9 cellular contexts compared by ENCODE assay signal in genomic region chr15:69719527-69719926, GRCh38.
DNase-seq lines count a peak whose midpoint lies in the region; ATAC-seq, FAIRE-seq and TF ChIP-seq lines count a peak whose summit lies in the region.
"Had no signal": no experiment of that assay in that cellular context is flagged by ENCODE, and none has a peak within 500 bp of the region (broad histone marks: within the 10 kb centered on the region; RNA-seq: fewer than 3 reads in every experiment).

No MANE protein-coding gene starts in this region.

- H3K4me3 Mint-ChIP-seq in activated naive CD4-positive, alpha-beta T cell treated with anti-CD3 and anti-CD28 coated beads, Interleukin-2, amount 10 ng/mL, durations not matched to agents 7 days and 5 days, result peak overlapping the region; percentile 33

- peaks cover 97% of the 10 kb centered on the region for H3K4me1 Mint-ChIP-seq in activated naive CD4-positive, alpha-beta T cell treated with anti-CD3 and anti-CD28 coated beads, Interleukin-2, amount 10 ng/mL, durations not matched to agents 7 days and 5 days

- TF ChIP-seq POLR2A in GM12891 (IDR thresholded peaks at IDR 0.05; ENCODE audit: low read depth, low read length), result no peak

- CTCF ChIA-PET in activated naive CD4-positive, alpha-beta T cell treated with anti-CD3 and anti-CD28 coated beads, Interleukin-2, amount 10 ng/mL, durations not matched to agents 7 days and 5 days (lab: Charles Lee), result interaction anchor here (0.8 to 1.7 kb wide), 4 partner anchors 9 to 41 kb away, joined by 3 to 4 read pairs (median 3); no protein-coding TSS in a partner anchor

- peak overlapping the region; percentile 85 for H3K27ac Mint-ChIP-seq in activated naive CD4-positive, alpha-beta T cell treated with anti-CD3 and anti-CD28 coated beads, Interleukin-2, amount 10 ng/mL, durations not matched to agents 7 days and 5 days

- peak; percentile 49 for DNase-seq in GF-D8 (lab: John Stamatoyannopoulos, UW)
- peak; percentile 13 for DNase-seq in SIG-M5 (lab: John Stamatoyannopoulos, UW)
- DNase-seq in activated naive CD4-positive, alpha-beta T cell treated with anti-CD3 and anti-CD28 coated beads, Interleukin-2, amount 10 ng/mL, durations not matched to agents 7 days and 5 days, result peak; percentile 71
- DNase-seq in stimulated activated CD4-positive, alpha-beta T cell treated with anti-CD3 and anti-CD28 coated beads, Interleukin-12 subunit alpha, Interleukin-12 subunit beta, amount 100 ng/mL, for 4 hours, result peak; percentile 18
- DNase-seq in GM12891 (ENCODE audit: insufficient read length, low spot score), result no peak
- DNase-seq in NCI-H187 treated with DMSO at 0.1 percent for 48 hours (lab: John Stamatoyannopoulos, UW), result no peak
- DNase-seq: NCI-H82 had no signal

- no peak for FAIRE-seq in GM12891 (lab: Jason Lieb, UNC)

- peaks cover 10% of the 10 kb centered on the region for H3K36me3 Mint-ChIP-seq in activated naive CD4-positive, alpha-beta T cell treated with anti-CD3 and anti-CD28 coated beads, Interleukin-2, amount 10 ng/mL, durations not matched to agents 7 days and 5 days

- H3K27me3 Mint-ChIP-seq in activated naive CD4-positive, alpha-beta T cell treated with anti-CD3 and anti-CD28 coated beads, Interleukin-2, amount 10 ng/mL, durations not matched to agents 7 days and 5 days, result peaks cover 28% of the 10 kb centered on the region

- ATAC-seq in GM19324 (IDR thresholded peaks at IDR 0.05; ENCODE audit: low FRiP score, unreplicated experiment) (no peak), HG02798 (IDR thresholded peaks at IDR 0.05; ENCODE audit: poor library complexity, unreplicated experiment) (no peak)

- H3K9me3 Mint-ChIP-seq in activated naive CD4-positive, alpha-beta T cell treated with anti-CD3 and anti-CD28 coated beads, Interleukin-2, amount 10 ng/mL, durations not matched to agents 7 days and 5 days, result peaks cover 4% of the 10 kb centered on the region

TF ChIP-seq in GM12891, 5 proteins besides CTCF, POLR2A, EP300 and RAD21:
- TF ChIP-seq POU2F2 (IDR thresholded peaks at IDR 0.05; ENCODE audit: low read depth, low read length) (no peak), SPI1 (IDR thresholded peaks at IDR 0.05; ENCODE audit: low read depth, low read length) (no peak), POLR2AphosphoS5 (IDR thresholded peaks at IDR 0.05; ENCODE audit: low read depth, low read length) (no peak), TAF1 (IDR thresholded peaks at IDR 0.05; ENCODE audit: low read depth, low read length) (no peak), PAX5 (IDR thresholded peaks at IDR 0.05; ENCODE audit: insufficient read depth, low read length, severe bottlenecking) (no peak)

Comparison
In these comparisons a context has a peak if more than half of its experiments do, and no peak if none do; other contexts are left out.
1. DNase-seq: peak in GF-D8 (single experiment), SIG-M5 (single experiment), activated naive CD4-positive, alpha-beta T cell treated with anti-CD3 and anti-CD28 coated beads, Interleukin-2, amount 10 ng/mL, durations not matched to agents 7 days and 5 days (single experiment) and stimulated activated CD4-positive, alpha-beta T cell treated with anti-CD3 and anti-CD28 coated beads, Interleukin-12 subunit alpha, Interleukin-12 subunit beta, amount 100 ng/mL, for 4 hours (single experiment); none in GM12891 (single experiment) and NCI-H187 treated with DMSO at 0.1 percent for 48 hours (single experiment).